Comparison of ENCODE assay signal across 15 cellular contexts in the genomic region with DNA sequence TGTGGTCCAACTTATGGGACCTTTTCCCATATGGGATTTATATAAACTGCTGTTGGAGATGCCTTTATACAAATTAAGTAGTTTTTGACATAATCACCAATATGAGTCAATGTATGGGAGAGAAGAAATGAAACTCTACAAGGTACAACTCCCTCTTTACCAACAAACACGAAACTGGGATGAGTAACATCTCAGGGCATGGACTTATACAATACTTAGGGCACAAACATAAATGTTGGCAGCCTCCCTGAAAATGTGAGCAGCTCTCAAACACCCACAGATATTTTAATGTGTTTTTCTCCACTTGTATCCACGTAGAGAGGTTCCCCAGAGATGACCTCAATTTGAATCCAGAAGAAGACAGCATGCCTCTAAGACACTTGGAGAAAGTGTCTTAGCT.
DNase-seq lines count a peak whose midpoint lies in the region; ATAC-seq and TF ChIP-seq lines count a peak whose summit lies in the region.
"Had no signal": no experiment of that assay in that cellular context is flagged by ENCODE, and none has a peak within 500 bp of the region (broad histone marks: within the 10 kb centered on the region; RNA-seq: fewer than 3 reads in every experiment).

No MANE protein-coding gene starts in this region.

- intact Hi-C loops in heart left ventricle (cut with DNase I): no loop called here

- H4K20me1 ChIP-seq in osteoblast (ENCODE audit: insufficient read depth, low read length): peaks cover 58% of the 10 kb centered on the region

- peak; percentile 11 for DNase-seq in EH (ENCODE audit: low read depth)
- DNase-seq in RWPE2 (ENCODE audit: low spot score): no peak
- no peak for DNase-seq in epithelial cell of prostate (ENCODE audit: low read depth, low spot score)
- DNase-seq in osteoblast (ENCODE audit: insufficient read length, low spot score, missing footprints): peak; percentile 79
- no peak for DNase-seq in heart left ventricle
- no peak for DNase-seq in NCI-H1417 treated with DMSO at 0.1 percent for 48 hours (lab: John Stamatoyannopoulos, UW)
- DNase-seq: 8988T; AML-193; Caco-2; CD8-positive, alpha-beta memory T cell; DMS53; H7 had no signal

- H3K4me2 ChIP-seq in osteoblast (ENCODE audit: insufficient read depth, low read length): peak overlapping the region; percentile 17
- H3K4me2 ChIP-seq: BLaER1, GM23338 had no signal

- no peaks in the 10 kb centered on the region for H3K4me1 ChIP-seq in RWPE2 (ENCODE audit: insufficient read depth, poor library complexity, severe bottlenecking)
- peaks cover 5% of the 10 kb centered on the region for H3K4me1 ChIP-seq in osteoblast (ENCODE audit: insufficient read depth, low read length)
- H3K4me1 ChIP-seq in heart left ventricle: peaks cover 0 to 34% (median 6%) of the 10 kb centered on the region in 12 donors
- H3K4me1 ChIP-seq: Caco-2 had no signal

- H3K27ac ChIP-seq in RWPE2 (ENCODE audit: poor library complexity, severe bottlenecking) (no peak overlapping the region), epithelial cell of prostate (peak overlapping the region; percentile 0), osteoblast (ENCODE audit: low read depth, low read length) (no peak overlapping the region), heart left ventricle (no peak overlapping the region)
- H3K27ac ChIP-seq: BLaER1 had no signal

- TF ChIP-seq POLR2A in heart left ventricle (IDR thresholded peaks at IDR 0.05): no peak

- H3K9me3 ChIP-seq in RWPE2 (ENCODE audit: severe bottlenecking) (no peaks in the 10 kb centered on the region), osteoblast (ENCODE audit: low read depth, low read length) (no peaks in the 10 kb centered on the region), heart left ventricle (peaks cover 0 to 4% (median 0%) of the 10 kb centered on the region in 12 donors)
- H3K9me3 ChIP-seq: BLaER1, Caco-2 had no signal

- TF ChIP-seq CTCF in RWPE2 (IDR thresholded peaks at IDR 0.05; ENCODE audit: poor library complexity, severe bottlenecking) (no peak), osteoblast (IDR thresholded peaks at IDR 0.05; ENCODE audit: extremely low read depth, low read depth, low read length) (no peak), heart left ventricle (IDR thresholded peaks at IDR 0.05) (no peak)

- WGBS in heart left ventricle, 4 donors: 78 to 94% (median 83%) methylated on average over 2 of the region's 2 CpGs

- ATAC-seq in RWPE2 (ENCODE audit: low read depth): 0 out of 3 replicates have a peak, but pooled peaks have one; percentile 17
- ATAC-seq in heart left ventricle: no peak
- ATAC-seq in GM18861 (IDR thresholded peaks at IDR 0.05; ENCODE audit: unreplicated experiment): no peak
- ATAC-seq: GM23338 had no signal

- H3K36me3 ChIP-seq in RWPE2 (ENCODE audit: low read depth) (no peaks in the 10 kb centered on the region), osteoblast (ENCODE audit: insufficient read depth, low read length) (no peaks in the 10 kb centered on the region), heart left ventricle (no peaks in the 10 kb centered on the region)
- H3K36me3 ChIP-seq: BLaER1 had no signal

- no peaks in the 10 kb centered on the region for H3K27me3 ChIP-seq in RWPE2 (ENCODE audit: insufficient read depth, poor library complexity, severe bottlenecking)
- H3K27me3 ChIP-seq in osteoblast (ENCODE audit: insufficient read depth, low read length): no peaks in the 10 kb centered on the region
- no peaks in the 10 kb centered on the region for H3K27me3 ChIP-seq in heart left ventricle
- H3K27me3 ChIP-seq: BLaER1 had no signal

- H2AFZ ChIP-seq in osteoblast (ENCODE audit: low read length): no peak overlapping the region
- H2AFZ ChIP-seq: GM23338 had no signal

- peaks cover 75% of the 10 kb centered on the region for H3K79me2 ChIP-seq in osteoblast (ENCODE audit: insufficient read depth, low read length)

- H3K4me3 ChIP-seq in RWPE2 (ENCODE audit: severe bottlenecking): no peak overlapping the region
- no peak overlapping the region for H3K4me3 ChIP-seq in osteoblast (ENCODE audit: insufficient read depth, low read length)
- no peak overlapping the region for H3K4me3 ChIP-seq in heart left ventricle
- H3K4me3 ChIP-seq: BLaER1, GM23338 had no signal

Comparison
In these comparisons a context has a peak if more than half of its experiments do, and no peak if none do; other contexts are left out.
1. DNase-seq: peak in EH (single experiment) and osteoblast (single experiment); none in RWPE2 (single experiment), epithelial cell of prostate (single experiment), heart left ventricle (0 of 5) and NCI-H1417 treated with DMSO at 0.1 percent for 48 hours (single experiment).